Comparison of ENCODE assay signal across 1 cellular context in genomic region chr12:89325495-89325894, GRCh38.
TF ChIP-seq lines count a peak whose summit lies in the region.

No MANE protein-coding gene starts in this region.

TF ChIP-seq in WTC11, 78 proteins besides CTCF, POLR2A, EP300 and RAD21 (continued from another document):
- TF ChIP-seq, protein P1, sequence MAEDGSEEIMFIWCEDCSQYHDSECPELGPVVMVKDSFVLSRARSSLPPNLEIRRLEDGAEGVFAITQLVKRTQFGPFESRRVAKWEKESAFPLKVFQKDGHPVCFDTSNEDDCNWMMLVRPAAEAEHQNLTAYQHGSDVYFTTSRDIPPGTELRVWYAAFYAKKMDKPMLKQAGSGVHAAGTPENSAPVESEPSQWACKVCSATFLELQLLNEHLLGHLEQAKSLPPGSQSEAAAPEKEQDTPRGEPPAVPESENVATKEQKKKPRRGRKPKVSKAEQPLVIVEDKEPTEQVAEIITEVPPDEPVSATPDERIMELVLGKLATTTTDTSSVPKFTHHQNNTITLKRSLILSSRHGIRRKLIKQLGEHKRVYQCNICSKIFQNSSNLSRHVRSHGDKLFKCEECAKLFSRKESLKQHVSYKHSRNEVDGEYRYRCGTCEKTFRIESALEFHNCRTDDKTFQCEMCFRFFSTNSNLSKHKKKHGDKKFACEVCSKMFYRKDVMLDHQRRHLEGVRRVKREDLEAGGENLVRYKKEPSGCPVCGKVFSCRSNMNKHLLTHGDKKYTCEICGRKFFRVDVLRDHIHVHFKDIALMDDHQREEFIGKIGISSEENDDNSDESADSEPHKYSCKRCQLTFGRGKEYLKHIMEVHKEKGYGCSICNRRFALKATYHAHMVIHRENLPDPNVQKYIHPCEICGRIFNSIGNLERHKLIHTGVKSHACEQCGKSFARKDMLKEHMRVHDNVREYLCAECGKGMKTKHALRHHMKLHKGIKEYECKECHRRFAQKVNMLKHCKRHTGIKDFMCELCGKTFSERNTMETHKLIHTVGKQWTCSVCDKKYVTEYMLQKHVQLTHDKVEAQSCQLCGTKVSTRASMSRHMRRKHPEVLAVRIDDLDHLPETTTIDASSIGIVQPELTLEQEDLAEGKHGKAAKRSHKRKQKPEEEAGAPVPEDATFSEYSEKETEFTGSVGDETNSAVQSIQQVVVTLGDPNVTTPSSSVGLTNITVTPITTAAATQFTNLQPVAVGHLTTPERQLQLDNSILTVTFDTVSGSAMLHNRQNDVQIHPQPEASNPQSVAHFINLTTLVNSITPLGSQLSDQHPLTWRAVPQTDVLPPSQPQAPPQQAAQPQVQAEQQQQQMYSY (CRISPR knock-in tag; IDR thresholded peaks at IDR 0.05), result no peak
